Comparison of ENCODE assay signal across 8 cellular contexts in the genomic region with DNA sequence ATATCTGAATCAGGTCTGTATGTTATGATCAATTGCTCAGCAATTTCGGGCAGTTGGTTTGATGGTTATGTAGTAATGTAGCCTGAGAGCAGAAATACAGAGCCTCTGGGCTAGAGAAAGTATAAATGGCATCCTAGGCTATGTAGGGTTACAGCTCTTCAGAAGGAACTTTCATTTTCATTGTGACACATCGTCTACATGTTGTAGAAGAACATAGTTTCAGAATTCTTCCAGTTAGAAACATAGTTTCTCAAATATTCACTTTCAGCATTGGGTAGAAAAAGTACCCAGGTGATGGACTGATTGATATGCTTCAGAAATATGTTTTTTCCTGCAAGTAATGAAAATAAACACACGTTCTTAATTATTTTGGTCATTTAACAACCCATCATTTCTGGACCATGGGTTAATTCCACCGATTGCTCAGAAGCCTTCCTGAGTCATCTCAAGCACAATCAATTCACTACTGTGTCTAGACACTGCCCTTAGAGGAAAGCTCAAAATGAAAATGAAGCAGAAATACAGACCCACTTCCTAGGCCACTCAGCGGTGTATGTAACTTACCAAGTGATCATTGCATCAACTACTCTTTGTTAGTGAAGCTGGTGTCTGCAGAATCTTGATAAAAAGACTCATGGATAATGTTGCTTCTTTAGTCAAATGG.
DNase-seq lines count a peak whose midpoint lies in the region; ATAC-seq and TF ChIP-seq lines count a peak whose summit lies in the region.

No MANE protein-coding gene starts in this region.

- peak overlapping the region in 1 of 2 donors; percentile 71 for H3K27ac Mint-ChIP-seq in natural killer cell treated with Interleukin-12 subunit alpha and Interleukin-12 subunit beta and Interleukin-15 and Interleukin-18, amount 100 ng/mL, for 72 hours
- H3K27ac Mint-ChIP-seq in natural killer cell: no peak overlapping the region
- H3K27ac Mint-ChIP-seq in T-cell: no peak overlapping the region

- CTCF ChIA-PET in T-cell (lab: Charles Lee): interaction anchor here in 1 of 2 donors (0.6 kb wide), 1 partner anchor 1260 kb away, joined by 7 read pairs; no protein-coding TSS in a partner anchor

- H3K4me3 Mint-ChIP-seq in natural killer cell treated with Interleukin-12 subunit alpha and Interleukin-12 subunit beta and Interleukin-15 and Interleukin-18, amount 100 ng/mL, for 72 hours: peak overlapping the region; percentile 80
- H3K4me3 Mint-ChIP-seq in natural killer cell (no peak overlapping the region), T-cell (peak overlapping the region; percentile 7 to 65 (median 58))

- H3K9me3 Mint-ChIP-seq in natural killer cell treated with Interleukin-12 subunit alpha and Interleukin-12 subunit beta and Interleukin-15 and Interleukin-18, amount 100 ng/mL, for 72 hours: no peaks in the 10 kb centered on the region
- no peaks in the 10 kb centered on the region for H3K9me3 Mint-ChIP-seq in natural killer cell
- no peaks in the 10 kb centered on the region for H3K9me3 Mint-ChIP-seq in T-cell

- POLR2A ChIA-PET in T-cell (lab: Charles Lee): no interaction called here

- WGBS in stomach, 5 donors: 69 to 76% (median 70%) methylated on average over 5 of the region's 5 CpGs

- no peaks in the 10 kb centered on the region for H3K9me3 ChIP-seq in subcutaneous abdominal adipose tissue (ENCODE audit: control insufficient read depth in 5 of 5, low read length in 5 of 5)
- no peaks in the 10 kb centered on the region for H3K9me3 ChIP-seq in stomach

- DNase-seq in natural killer cell treated with Interleukin-12 subunit alpha and Interleukin-12 subunit beta and Interleukin-15 and Interleukin-18, amount 100 ng/mL, for 72 hours (ENCODE audit: low spot score): no peak
- DNase-seq in natural killer cell (no peak), T-cell (no peak), foreskin fibroblast (no peak), left colon (no peak), stomach (no peak)

- H3K9ac ChIP-seq in subcutaneous abdominal adipose tissue (ENCODE audit: low read length in 5 of 5): no peak overlapping the region

- intact Hi-C loops in natural killer cell (cut with micrococcal nuclease) (no loop called here), left colon (cut with DNase I, micrococcal nuclease) (no loop called here), stomach (cut with DNase I; ENCODE audit: low total_unique reads) (no loop called here)

- H3K4me3 ChIP-seq in subcutaneous abdominal adipose tissue (ENCODE audit: low read depth in 1 of 5, low read length in 5 of 5) (peak overlapping the region in 1 of 5 donors; percentile 1), foreskin fibroblast (ENCODE audit: low read depth in 1 of 2, low read length in 2 of 2) (peak overlapping the region in 1 of 2 donors; percentile 9), stomach (no peak overlapping the region)

- H3K36me3 ChIP-seq in subcutaneous abdominal adipose tissue (ENCODE audit: control insufficient read depth in 5 of 5, insufficient read depth in 5 of 5, low read length in 5 of 5): peaks cover 8 to 49% (median 26%) of the 10 kb centered on the region in 5 donors
- H3K36me3 ChIP-seq in stomach: no peaks in the 10 kb centered on the region

- H3K27me3 ChIP-seq in subcutaneous abdominal adipose tissue (ENCODE audit: control insufficient read depth in 5 of 5, insufficient read depth in 4 of 5, low read length in 5 of 5): no peaks in the 10 kb centered on the region
- no peaks in the 10 kb centered on the region for H3K27me3 ChIP-seq in stomach

- no peaks in the 10 kb centered on the region for H3K36me3 Mint-ChIP-seq in natural killer cell treated with Interleukin-12 subunit alpha and Interleukin-12 subunit beta and Interleukin-15 and Interleukin-18, amount 100 ng/mL, for 72 hours
- H3K36me3 Mint-ChIP-seq in natural killer cell (no peaks in the 10 kb centered on the region), T-cell (no peaks in the 10 kb centered on the region)

- TF ChIP-seq CTCF in natural killer cell (IDR thresholded peaks at IDR 0.05): no peak
- TF ChIP-seq CTCF in foreskin fibroblast (IDR thresholded peaks at IDR 0.05; ENCODE audit: low read depth, low read length): no peak
- no peak for TF ChIP-seq CTCF in stomach (IDR thresholded peaks at IDR 0.05)

- peak; percentile 92 to 96 for ATAC-seq in natural killer cell treated with Interleukin-12 subunit alpha and Interleukin-12 subunit beta and Interleukin-15 and Interleukin-18, amount 100 ng/mL, for 72 hours
- ATAC-seq in natural killer cell (no peak), HG02943 (IDR thresholded peaks at IDR 0.05; ENCODE audit: low read depth, unreplicated experiment) (peak; percentile 96), T-cell (replicated peaks in 1 of 4) (no peak), left colon (no peak)

- peaks cover 0 to 6% of the 10 kb centered on the region in 2 donors for H3K4me1 Mint-ChIP-seq in natural killer cell treated with Interleukin-12 subunit alpha and Interleukin-12 subunit beta and Interleukin-15 and Interleukin-18, amount 100 ng/mL, for 72 hours (ENCODE audit: low read depth in 2 of 2)
- H3K4me1 Mint-ChIP-seq in natural killer cell (no peaks in the 10 kb centered on the region), T-cell (peaks cover 4 to 10% (median 9%) of the 10 kb centered on the region in 3 donors)

- H3K27ac ChIP-seq in subcutaneous abdominal adipose tissue (ENCODE audit: low read depth, low read length): peak overlapping the region; percentile 89
- no peak overlapping the region for H3K27ac ChIP-seq in stomach

- H3K4me1 ChIP-seq in subcutaneous abdominal adipose tissue (ENCODE audit: control insufficient read depth in 5 of 5, insufficient read depth in 5 of 5, low read length in 5 of 5) (peaks cover 8 to 72% (median 53%) of the 10 kb centered on the region in 5 donors), stomach (peaks cover 0 to 32% (median 4%) of the 10 kb centered on the region in 4 donors)

- TF ChIP-seq POLR2A in stomach (IDR thresholded peaks at IDR 0.05): no peak

- no peak for TF ChIP-seq EP300 in stomach (IDR thresholded peaks at IDR 0.05)

- H3K27me3 Mint-ChIP-seq in natural killer cell treated with Interleukin-12 subunit alpha and Interleukin-12 subunit beta and Interleukin-15 and Interleukin-18, amount 100 ng/mL, for 72 hours: peaks cover 24 to 31% of the 10 kb centered on the region in 2 donors
- H3K27me3 Mint-ChIP-seq in natural killer cell (ENCODE audit: low read depth in 2 of 2) (peaks cover 18 to 33% of the 10 kb centered on the region in 2 donors), T-cell (peaks cover 11 to 12% of the 10 kb centered on the region in 2 donors)

Comparison
In these comparisons a context has a peak if more than half of its experiments do, and no peak if none do; other contexts are left out.
1. ATAC-seq: peak in natural killer cell treated with Interleukin-12 subunit alpha and Interleukin-12 subunit beta and Interleukin-15 and Interleukin-18, amount 100 ng/mL, for 72 hours (2 of 2) and HG02943 (single experiment); none in natural killer cell (0 of 3), T-cell (0 of 4) and left colon (single experiment).